1 cellular context compared by ENCODE assay signal in genomic region chr1:150579110-150579954, GRCh38.
TF ChIP-seq lines count a peak whose summit lies in the region.

Gene MCL1 (minus strand): TSS chr1:150579610. CDS start chr1:150579530, 80 bp downstream.

TF ChIP-seq in K562, 482 proteins besides CTCF, POLR2A, EP300 and RAD21 (continued from another document and continues in another):
- no peak for TF ChIP-seq MLX (CRISPR knock-in tag; conservative IDR thresholded peaks at IDR 0.05)
- TF ChIP-seq HMG20B (CRISPR knock-in tag; IDR thresholded peaks at IDR 0.05) = no peak
- TF ChIP-seq ZNF592 (IDR thresholded peaks at IDR 0.05) = no peak
- TF ChIP-seq ZNF347 (CRISPR knock-in tag; IDR thresholded peaks at IDR 0.05; ENCODE audit: low read depth) = no peak
- peak; percentile 69 for TF ChIP-seq ATF7 (IDR thresholded peaks at IDR 0.05)
- TF ChIP-seq ZSCAN29 (IDR thresholded peaks at IDR 0.05) = no peak; the same call in 1 of the 2 replicates
- TF ChIP-seq CTCFL (IDR thresholded peaks at IDR 0.05; ENCODE audit: borderline replicate concordance, insufficient read depth, low read depth, low read length, poor library complexity, severe bottlenecking) = no peak
- TF ChIP-seq, protein P1, sequence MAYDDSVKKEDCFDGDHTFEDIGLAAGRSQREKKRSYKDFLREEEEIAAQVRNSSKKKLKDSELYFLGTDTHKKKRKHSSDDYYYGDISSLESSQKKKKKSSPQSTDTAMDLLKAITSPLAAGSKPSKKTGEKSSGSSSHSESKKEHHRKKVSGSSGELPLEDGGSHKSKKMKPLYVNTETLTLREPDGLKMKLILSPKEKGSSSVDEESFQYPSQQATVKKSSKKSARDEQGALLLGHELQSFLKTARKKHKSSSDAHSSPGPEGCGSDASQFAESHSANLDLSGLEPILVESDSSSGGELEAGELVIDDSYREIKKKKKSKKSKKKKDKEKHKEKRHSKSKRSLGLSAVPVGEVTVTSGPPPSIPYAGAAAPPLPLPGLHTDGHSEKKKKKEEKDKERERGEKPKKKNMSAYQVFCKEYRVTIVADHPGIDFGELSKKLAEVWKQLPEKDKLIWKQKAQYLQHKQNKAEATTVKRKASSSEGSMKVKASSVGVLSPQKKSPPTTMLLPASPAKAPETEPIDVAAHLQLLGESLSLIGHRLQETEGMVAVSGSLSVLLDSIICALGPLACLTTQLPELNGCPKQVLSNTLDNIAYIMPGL (CRISPR knock-in tag; IDR thresholded peaks at IDR 0.05) = no peak
- TF ChIP-seq, protein P2, sequence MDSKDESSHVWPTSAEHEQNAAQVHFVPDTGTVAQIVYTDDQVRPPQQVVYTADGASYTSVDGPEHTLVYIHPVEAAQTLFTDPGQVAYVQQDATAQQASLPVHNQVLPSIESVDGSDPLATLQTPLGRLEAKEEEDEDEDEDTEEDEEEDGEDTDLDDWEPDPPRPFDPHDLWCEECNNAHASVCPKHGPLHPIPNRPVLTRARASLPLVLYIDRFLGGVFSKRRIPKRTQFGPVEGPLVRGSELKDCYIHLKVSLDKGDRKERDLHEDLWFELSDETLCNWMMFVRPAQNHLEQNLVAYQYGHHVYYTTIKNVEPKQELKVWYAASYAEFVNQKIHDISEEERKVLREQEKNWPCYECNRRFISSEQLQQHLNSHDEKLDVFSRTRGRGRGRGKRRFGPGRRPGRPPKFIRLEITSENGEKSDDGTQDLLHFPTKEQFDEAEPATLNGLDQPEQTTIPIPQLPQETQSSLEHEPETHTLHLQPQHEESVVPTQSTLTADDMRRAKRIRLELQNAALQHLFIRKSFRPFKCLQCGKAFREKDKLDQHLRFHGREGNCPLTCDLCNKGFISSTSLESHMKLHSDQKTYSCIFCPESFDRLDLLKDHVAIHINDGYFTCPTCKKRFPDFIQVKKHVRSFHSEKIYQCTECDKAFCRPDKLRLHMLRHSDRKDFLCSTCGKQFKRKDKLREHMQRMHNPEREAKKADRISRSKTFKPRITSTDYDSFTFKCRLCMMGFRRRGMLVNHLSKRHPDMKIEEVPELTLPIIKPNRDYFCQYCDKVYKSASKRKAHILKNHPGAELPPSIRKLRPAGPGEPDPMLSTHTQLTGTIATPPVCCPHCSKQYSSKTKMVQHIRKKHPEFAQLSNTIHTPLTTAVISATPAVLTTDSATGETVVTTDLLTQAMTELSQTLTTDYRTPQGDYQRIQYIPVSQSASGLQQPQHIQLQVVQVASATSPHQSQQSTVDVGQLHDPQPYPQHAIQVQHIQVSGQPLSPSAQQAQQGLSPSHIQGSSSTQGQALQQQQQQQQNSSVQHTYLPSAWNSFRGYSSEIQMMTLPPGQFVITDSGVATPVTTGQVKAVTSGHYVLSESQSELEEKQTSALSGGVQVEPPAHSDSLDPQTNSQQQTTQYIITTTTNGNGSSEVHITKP (IDR thresholded peaks at IDR 0.05; ENCODE audit: partially characterized antibody) = peak; percentile 20
- TF ChIP-seq SPI1 (IDR thresholded peaks at IDR 0.05; ENCODE audit: borderline replicate concordance, low read depth, low read length) = peak; percentile 97
- TF ChIP-seq CHD1 (IDR thresholded peaks at IDR 0.05; ENCODE audit: low read length) = peak; percentile 89
- no peak for TF ChIP-seq ZNF324 (CRISPR knock-in tag; IDR thresholded peaks at IDR 0.05)
- no peak for TF ChIP-seq HNRNPUL1 (IDR thresholded peaks at IDR 0.05; ENCODE audit: low read length)
- no peak for TF ChIP-seq MCM2 (IDR thresholded peaks at IDR 0.05; ENCODE audit: low read depth)
- peak; percentile 54; the same call in 1 of the 2 replicates for TF ChIP-seq ZNF584 (CRISPR knock-in tag; IDR thresholded peaks at IDR 0.05; ENCODE audit: low read depth)
- TF ChIP-seq POLR2H (tag; IDR thresholded peaks at IDR 0.05; ENCODE audit: low read depth) = peak; percentile 98
- no peak for TF ChIP-seq TCF15 (CRISPR knock-in tag; IDR thresholded peaks at IDR 0.05)
- TF ChIP-seq TSHZ1 (CRISPR knock-in tag; IDR thresholded peaks at IDR 0.05) = no peak
- TF ChIP-seq E2F8 (IDR thresholded peaks at IDR 0.05; ENCODE audit: low read depth, partially characterized antibody) = peak; percentile 74
- TF ChIP-seq FIP1L1 (IDR thresholded peaks at IDR 0.05; ENCODE audit: low read depth, low read length, poor library complexity, severe bottlenecking) = peak; percentile 100
- TF ChIP-seq, protein P3, sequence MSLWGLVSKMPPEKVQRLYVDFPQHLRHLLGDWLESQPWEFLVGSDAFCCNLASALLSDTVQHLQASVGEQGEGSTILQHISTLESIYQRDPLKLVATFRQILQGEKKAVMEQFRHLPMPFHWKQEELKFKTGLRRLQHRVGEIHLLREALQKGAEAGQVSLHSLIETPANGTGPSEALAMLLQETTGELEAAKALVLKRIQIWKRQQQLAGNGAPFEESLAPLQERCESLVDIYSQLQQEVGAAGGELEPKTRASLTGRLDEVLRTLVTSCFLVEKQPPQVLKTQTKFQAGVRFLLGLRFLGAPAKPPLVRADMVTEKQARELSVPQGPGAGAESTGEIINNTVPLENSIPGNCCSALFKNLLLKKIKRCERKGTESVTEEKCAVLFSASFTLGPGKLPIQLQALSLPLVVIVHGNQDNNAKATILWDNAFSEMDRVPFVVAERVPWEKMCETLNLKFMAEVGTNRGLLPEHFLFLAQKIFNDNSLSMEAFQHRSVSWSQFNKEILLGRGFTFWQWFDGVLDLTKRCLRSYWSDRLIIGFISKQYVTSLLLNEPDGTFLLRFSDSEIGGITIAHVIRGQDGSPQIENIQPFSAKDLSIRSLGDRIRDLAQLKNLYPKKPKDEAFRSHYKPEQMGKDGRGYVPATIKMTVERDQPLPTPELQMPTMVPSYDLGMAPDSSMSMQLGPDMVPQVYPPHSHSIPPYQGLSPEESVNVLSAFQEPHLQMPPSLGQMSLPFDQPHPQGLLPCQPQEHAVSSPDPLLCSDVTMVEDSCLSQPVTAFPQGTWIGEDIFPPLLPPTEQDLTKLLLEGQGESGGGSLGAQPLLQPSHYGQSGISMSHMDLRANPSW (CRISPR knock-in tag; IDR thresholded peaks at IDR 0.05) = no peak
- no peak for TF ChIP-seq PBX2 (CRISPR knock-in tag; IDR thresholded peaks at IDR 0.05; ENCODE audit: low read depth)
- TF ChIP-seq PBX2 (tag; conservative IDR thresholded peaks at IDR 0.05; ENCODE audit: low read depth) = no peak
- TF ChIP-seq PHF20 (IDR thresholded peaks at IDR 0.05; ENCODE audit: partially characterized antibody) = peak; percentile 34
